In genomic region chr7:44881066-44881600, GRCh38 we compare ENCODE assay signal across 9 cellular contexts. TPM values are rescaled to one million over a fixed set of nuclear protein-coding genes. Genes with fewer than 3 reads are reported as not detected.
A peak's percentile ranks its signal among the peaks of the same experiment; 100 is the strongest.
DNase-seq lines count a peak whose midpoint lies in the region; ATAC-seq lines count a peak whose summit lies in the region.
"Had no signal": no experiment of that assay in that cellular context is flagged by ENCODE, and none has a peak within 500 bp of the region (broad histone marks: within the 10 kb centered on the region; RNA-seq: fewer than 3 reads in every experiment).

No MANE protein-coding gene starts in this region.

- no peak overlapping the region for H3K27ac ChIP-seq in iPS-20b (ENCODE audit: low read length)

- H3K27me3 ChIP-seq in iPS-20b (ENCODE audit: insufficient read depth, low read length): no peaks in the 10 kb centered on the region

- H3K4me3 ChIP-seq in iPS-20b (ENCODE audit: low read length): peak overlapping the region; percentile 71

- no peaks in the 10 kb centered on the region for H3K9me3 Mint-ChIP-seq in activated T-cell treated with anti-CD3 and anti-CD28 coated beads, Interleukin-2, amount 50 U/mL, for 4 hours
- H3K9me3 Mint-ChIP-seq in activated CD8-positive, alpha-beta T cell treated with anti-CD3 and anti-CD28 coated beads, Interleukin-2, amount 10 ng/mL, durations not matched to agents 7 days and 5 days (ENCODE audit: insufficient read depth): no peaks in the 10 kb centered on the region
- no peaks in the 10 kb centered on the region for H3K9me3 Mint-ChIP-seq in stimulated activated naive CD8-positive, alpha-beta T cell treated with anti-CD3 and anti-CD28 coated beads, Interleukin-15, amount 100 ng/mL, for 72 hours

- H3K36me3 Mint-ChIP-seq in activated T-cell treated with anti-CD3 and anti-CD28 coated beads, Interleukin-2, amount 50 U/mL, for 4 hours (ENCODE audit: insufficient read depth): peaks cover 33% of the 10 kb centered on the region
- H3K36me3 Mint-ChIP-seq in activated CD8-positive, alpha-beta T cell treated with anti-CD3 and anti-CD28 coated beads, Interleukin-2, amount 10 ng/mL, durations not matched to agents 7 days and 5 days (ENCODE audit: low read depth): peaks cover 72% of the 10 kb centered on the region

- H3K4me1 ChIP-seq in iPS-20b (ENCODE audit: insufficient read depth, low read length): peaks cover 14% of the 10 kb centered on the region

- no peaks in the 10 kb centered on the region for H3K9me3 ChIP-seq in iPS-20b (ENCODE audit: insufficient read depth, low read depth, low read length)

- DNase-seq in activated T-cell treated with anti-CD3 and anti-CD28 coated beads, Interleukin-2, amount 50 U/mL, for 4 hours: no peak
- no peak for DNase-seq in activated T-cell treated with anti-CD3 and anti-CD28 coated beads, Interleukin-2, amount 50 U/mL, for 48 hours
- no peak for DNase-seq in activated CD8-positive, alpha-beta T cell treated with anti-CD3 and anti-CD28 coated beads, Interleukin-2, amount 10 ng/mL, durations not matched to agents 7 days and 5 days
- DNase-seq in stimulated activated naive CD8-positive, alpha-beta T cell treated with anti-CD3 and anti-CD28 coated beads, Interleukin-15, amount 100 ng/mL, for 72 hours: no peak
- DNase-seq in stimulated activated CD4-positive, alpha-beta T cell treated with anti-CD3 and anti-CD28 coated beads, Interleukin-4, amount 100 ng/mL, for 1 hour: no peak
- DNase-seq: C1 segment of cervical spinal cord had no signal

- no peak for ATAC-seq in activated T-cell treated with anti-CD3 and anti-CD28 coated beads, Interleukin-2, amount 50 U/mL, for 4 hours
- no peak for ATAC-seq in activated CD8-positive, alpha-beta T cell treated with anti-CD3 and anti-CD28 coated beads, Interleukin-2, amount 10 ng/mL, durations not matched to agents 7 days and 5 days
- ATAC-seq in stimulated activated naive CD8-positive, alpha-beta T cell treated with anti-CD3 and anti-CD28 coated beads, Interleukin-15, amount 100 ng/mL, for 72 hours: no peak
- ATAC-seq in GM21825 (IDR thresholded peaks at IDR 0.05; ENCODE audit: unreplicated experiment) (no peak), GM21737 (IDR thresholded peaks at IDR 0.05; ENCODE audit: unreplicated experiment) (no peak)

- peak overlapping the region; percentile 71 for H3K4me3 Mint-ChIP-seq in activated T-cell treated with anti-CD3 and anti-CD28 coated beads, Interleukin-2, amount 50 U/mL, for 4 hours
- peak overlapping the region; percentile 88 for H3K4me3 Mint-ChIP-seq in activated CD8-positive, alpha-beta T cell treated with anti-CD3 and anti-CD28 coated beads, Interleukin-2, amount 10 ng/mL, durations not matched to agents 7 days and 5 days
- H3K4me3 Mint-ChIP-seq in stimulated activated naive CD8-positive, alpha-beta T cell treated with anti-CD3 and anti-CD28 coated beads, Interleukin-15, amount 100 ng/mL, for 72 hours: peak overlapping the region; percentile 59 to 95

- no peaks in the 10 kb centered on the region for H3K27me3 Mint-ChIP-seq in activated T-cell treated with anti-CD3 and anti-CD28 coated beads, Interleukin-2, amount 50 U/mL, for 4 hours (ENCODE audit: low read depth)
- no peaks in the 10 kb centered on the region for H3K27me3 Mint-ChIP-seq in activated CD8-positive, alpha-beta T cell treated with anti-CD3 and anti-CD28 coated beads, Interleukin-2, amount 10 ng/mL, durations not matched to agents 7 days and 5 days (ENCODE audit: low read depth)
- H3K27me3 Mint-ChIP-seq in stimulated activated naive CD8-positive, alpha-beta T cell treated with anti-CD3 and anti-CD28 coated beads, Interleukin-15, amount 100 ng/mL, for 72 hours: no peaks in the 10 kb centered on the region

- CTCF ChIA-PET in activated CD8-positive, alpha-beta T cell treated with anti-CD3 and anti-CD28 coated beads, Interleukin-2, amount 10 ng/mL, durations not matched to agents 7 days and 5 days (lab: Charles Lee): interaction anchor here (0.7 to 5.1 kb wide), 17 partner anchors 8 to 316 kb away, joined by 3 to 58 read pairs (median 6); partner anchors contain the start of gene H2AZ2

- peak overlapping the region; percentile 62 for H3K27ac Mint-ChIP-seq in activated CD8-positive, alpha-beta T cell treated with anti-CD3 and anti-CD28 coated beads, Interleukin-2, amount 10 ng/mL, durations not matched to agents 7 days and 5 days
- H3K27ac Mint-ChIP-seq in stimulated activated naive CD8-positive, alpha-beta T cell treated with anti-CD3 and anti-CD28 coated beads, Interleukin-15, amount 100 ng/mL, for 72 hours: no peak overlapping the region

- peaks cover 53% of the 10 kb centered on the region for H3K4me1 Mint-ChIP-seq in activated T-cell treated with anti-CD3 and anti-CD28 coated beads, Interleukin-2, amount 50 U/mL, for 4 hours (ENCODE audit: low read depth)
- H3K4me1 Mint-ChIP-seq in activated CD8-positive, alpha-beta T cell treated with anti-CD3 and anti-CD28 coated beads, Interleukin-2, amount 10 ng/mL, durations not matched to agents 7 days and 5 days (ENCODE audit: low read depth): peaks cover 59% of the 10 kb centered on the region
- peaks cover 53% of the 10 kb centered on the region for H3K4me1 Mint-ChIP-seq in stimulated activated naive CD8-positive, alpha-beta T cell treated with anti-CD3 and anti-CD28 coated beads, Interleukin-15, amount 100 ng/mL, for 72 hours

- H3K36me3 ChIP-seq in iPS-20b (ENCODE audit: insufficient read depth, low read depth, low read length): peaks cover 30% of the 10 kb centered on the region

- POLR2A ChIA-PET in activated CD8-positive, alpha-beta T cell treated with anti-CD3 and anti-CD28 coated beads, Interleukin-2, amount 10 ng/mL, durations not matched to agents 7 days and 5 days (lab: Charles Lee): interaction anchor here (0.6 to 3.6 kb wide), 11 partner anchors 10 to 391 kb away, joined by 3 to 43 read pairs (median 4); partner anchors contain the start of genes CCM2, H2AZ2, MYO1G and NUDCD3

- H3K9ac ChIP-seq in iPS-20b (ENCODE audit: low read depth, low read length): peak overlapping the region; percentile 43; the same call in 1 of the 2 replicates

RNA-seq across cellular contexts. Expression of gene PURB, which starts 4.2 kb away (rescaled TPM):
- total RNA-seq in activated T-cell treated with anti-CD3 and anti-CD28 coated beads, Interleukin-2, amount 50 U/mL, for 4 hours: 10 to 100 TPM; 28.9 to 34.4 (median 30.6) TPM
- total RNA-seq in activated CD8-positive, alpha-beta T cell treated with anti-CD3 and anti-CD28 coated beads, Interleukin-2, amount 10 ng/mL, durations not matched to agents 7 days and 5 days: 10 to 100 TPM; 26.8 to 28.0 TPM

RNA-seq across cellular contexts. Expression of gene H2AZ2, which starts 33.2 kb away (rescaled TPM):
- total RNA-seq in activated T-cell treated with anti-CD3 and anti-CD28 coated beads, Interleukin-2, amount 50 U/mL, for 4 hours: 100 to 1,000 TPM; 128 to 140 (median 133) TPM
- 100 to 1,000 TPM; 435 to 439 TPM for total RNA-seq in activated CD8-positive, alpha-beta T cell treated with anti-CD3 and anti-CD28 coated beads, Interleukin-2, amount 10 ng/mL, durations not matched to agents 7 days and 5 days
